Comparison of ENCODE assay signal across 19 cellular contexts in genomic region chr16:73197598-73197997, GRCh38.
"Had no signal": no experiment of that assay in that cellular context is flagged by ENCODE, and none has a peak within 500 bp of the region (broad histone marks: within the 10 kb centered on the region; RNA-seq: fewer than 3 reads in every experiment).

No MANE protein-coding gene starts in this region.

- H3K27me3 ChIP-seq: hepatocyte, left lung had no signal

- ATAC-seq: gastroesophageal sphincter, left lung, left ventricle myocardium superior, lower lobe of right lung had no signal

- H3K27ac ChIP-seq: coronary artery, dorsolateral prefrontal cortex, esophagus muscularis mucosa, foreskin keratinocyte, gastroesophageal sphincter, heart left ventricle, hepatocyte, left lung, lower lobe of right lung had no signal

- H3K4me3 ChIP-seq: coronary artery, dorsolateral prefrontal cortex, esophagus muscularis mucosa, gastroesophageal sphincter, heart left ventricle, hepatocyte, left lung, lower lobe of right lung had no signal

- H3K36me3 ChIP-seq: esophagus muscularis mucosa, gastroesophageal sphincter, heart left ventricle, left lung, lower lobe of right lung had no signal

- H3K9me3 ChIP-seq: esophagus muscularis mucosa, gastroesophageal sphincter, heart left ventricle, left lung, lower lobe of right lung had no signal

- DNase-seq: dermis blood vessel endothelial cell; dorsolateral prefrontal cortex; effector CD4-positive, alpha-beta T cell; effector memory CD4-positive, alpha-beta T cell; foreskin keratinocyte; heart left ventricle; hypothalamus; immature natural killer cell; islet precursor cell; kidney; kidney glomerular epithelial cell; left lung; left ventricle myocardium superior; lower lobe of right lung; mesenchymal stem cell had no signal

- H3K4me1 ChIP-seq: esophagus muscularis mucosa, foreskin keratinocyte, gastroesophageal sphincter, heart left ventricle, left lung, lower lobe of right lung had no signal
